Comparison of ENCODE assay signal across 14 cellular contexts in genomic region chr4:88335092-88335665, GRCh38. TPM values are rescaled to one million over a fixed set of nuclear protein-coding genes. Genes with fewer than 3 reads are reported as not detected.
DNase-seq lines count a peak whose midpoint lies in the region; ATAC-seq and TF ChIP-seq lines count a peak whose summit lies in the region.
"Had no signal": no experiment of that assay in that cellular context is flagged by ENCODE, and none has a peak within 500 bp of the region (broad histone marks: within the 10 kb centered on the region; RNA-seq: fewer than 3 reads in every experiment).

No MANE protein-coding gene starts in this region.

- H3K9me3 ChIP-seq in CD8-positive, alpha-beta T cell (ENCODE audit: low read length) = no peaks in the 10 kb centered on the region

- H3K9me3 Mint-ChIP-seq in CD8-positive, alpha-beta T cell = no peaks in the 10 kb centered on the region
- no peaks in the 10 kb centered on the region for H3K9me3 Mint-ChIP-seq in stimulated activated effector memory CD8-positive, alpha-beta T cell treated with anti-CD3 and anti-CD28 coated beads, Interleukin-12 subunit alpha, Interleukin-12 subunit beta, amount 100 ng/mL, for 72 hours
- no peaks in the 10 kb centered on the region for H3K9me3 Mint-ChIP-seq in T-helper 2 cell treated with Interferon-gamma antibody and Interleukin-4, amounts not matched to agents 5 μg/mL and 100 μg/mL, for 36 hours

- H3K4me3 Mint-ChIP-seq in CD8-positive, alpha-beta T cell = no peak overlapping the region
- H3K4me3 Mint-ChIP-seq in stimulated activated effector memory CD8-positive, alpha-beta T cell treated with anti-CD3 and anti-CD28 coated beads, Interleukin-12 subunit alpha, Interleukin-12 subunit beta, amount 100 ng/mL, for 72 hours = no peak overlapping the region
- H3K4me3 Mint-ChIP-seq in T-helper 2 cell treated with Interferon-gamma antibody and Interleukin-4, amounts not matched to agents 5 μg/mL and 100 μg/mL, for 36 hours = no peak overlapping the region

- ATAC-seq in CD8-positive, alpha-beta T cell = no peak
- no peak for ATAC-seq in stimulated activated effector memory CD8-positive, alpha-beta T cell treated with anti-CD3 and anti-CD28 coated beads, Interleukin-12 subunit alpha, Interleukin-12 subunit beta, amount 100 ng/mL, for 72 hours
- ATAC-seq: GM12878 had no signal

- H3K36me3 ChIP-seq in CD8-positive, alpha-beta T cell (ENCODE audit: insufficient read depth, low read length) = no peaks in the 10 kb centered on the region

- CTCF ChIA-PET in CD8-positive, alpha-beta T cell (lab: Charles Lee) = no interaction called here

- intact Hi-C loops in CD8-positive, alpha-beta T cell (cut with DNase I, micrococcal nuclease) = no loop called here

- DNase-seq in DMS53 (lab: John Stamatoyannopoulos, UW) (peak; percentile 62), NCI-H510A treated with DMSO at 0.1 percent for 48 hours (lab: John Stamatoyannopoulos, UW) (peak; percentile 24), fibroblast of peridontal ligament (ENCODE audit: extremely low read depth) (peak; percentile 15), myocyte (ENCODE audit: low read depth) (peak; percentile 13), MV-4-11 (lab: John Stamatoyannopoulos, UW) (no peak)
- no peak for DNase-seq in CD8-positive, alpha-beta T cell
- no peak for DNase-seq in stimulated activated effector memory CD8-positive, alpha-beta T cell treated with anti-CD3 and anti-CD28 coated beads, Interleukin-12 subunit alpha, Interleukin-12 subunit beta, amount 100 ng/mL, for 72 hours (ENCODE audit: low spot score in 2 of 2)
- DNase-seq in T-helper 2 cell treated with Interferon-gamma antibody and Interleukin-4, amounts not matched to agents 5 μg/mL and 100 μg/mL, for 36 hours (ENCODE audit: low spot score) = no peak
- DNase-seq: activated CD4-positive, alpha-beta T cell treated with anti-CD3 and anti-CD28 coated beads for 48 hours; DMS 273 treated with DMSO at 0.1 percent for 48 hours; hypothalamus; KBM-7; NCI-H1930 had no signal

- H3K4me1 ChIP-seq in CD8-positive, alpha-beta T cell (ENCODE audit: insufficient read depth, low read length) = no peaks in the 10 kb centered on the region

- no peaks in the 10 kb centered on the region for H3K27me3 ChIP-seq in CD8-positive, alpha-beta T cell (ENCODE audit: insufficient read depth, low read length)

- POLR2A ChIA-PET in CD8-positive, alpha-beta T cell (lab: Charles Lee) = no interaction called here

- no peaks in the 10 kb centered on the region for H3K36me3 Mint-ChIP-seq in CD8-positive, alpha-beta T cell
- H3K36me3 Mint-ChIP-seq in stimulated activated effector memory CD8-positive, alpha-beta T cell treated with anti-CD3 and anti-CD28 coated beads, Interleukin-12 subunit alpha, Interleukin-12 subunit beta, amount 100 ng/mL, for 72 hours = no peaks in the 10 kb centered on the region
- no peaks in the 10 kb centered on the region for H3K36me3 Mint-ChIP-seq in T-helper 2 cell treated with Interferon-gamma antibody and Interleukin-4, amounts not matched to agents 5 μg/mL and 100 μg/mL, for 36 hours (ENCODE audit: low read depth)

- peaks cover 2% of the 10 kb centered on the region for H3K4me1 Mint-ChIP-seq in CD8-positive, alpha-beta T cell (ENCODE audit: low read depth)
- peaks cover 8% of the 10 kb centered on the region for H3K4me1 Mint-ChIP-seq in stimulated activated effector memory CD8-positive, alpha-beta T cell treated with anti-CD3 and anti-CD28 coated beads, Interleukin-12 subunit alpha, Interleukin-12 subunit beta, amount 100 ng/mL, for 72 hours
- H3K4me1 Mint-ChIP-seq in T-helper 2 cell treated with Interferon-gamma antibody and Interleukin-4, amounts not matched to agents 5 μg/mL and 100 μg/mL, for 36 hours (ENCODE audit: low read depth) = peaks cover 6% of the 10 kb centered on the region

- no peak overlapping the region for H3K27ac Mint-ChIP-seq in CD8-positive, alpha-beta T cell
- no peak overlapping the region for H3K27ac Mint-ChIP-seq in stimulated activated effector memory CD8-positive, alpha-beta T cell treated with anti-CD3 and anti-CD28 coated beads, Interleukin-12 subunit alpha, Interleukin-12 subunit beta, amount 100 ng/mL, for 72 hours
- H3K27ac Mint-ChIP-seq in T-helper 2 cell treated with Interferon-gamma antibody and Interleukin-4, amounts not matched to agents 5 μg/mL and 100 μg/mL, for 36 hours = no peak overlapping the region

- H3K4me3 ChIP-seq in CD8-positive, alpha-beta T cell (ENCODE audit: low read depth, low read length) = no peak overlapping the region
- H3K4me3 ChIP-seq: GM12878 had no signal

- TF ChIP-seq CTCF in CD8-positive, alpha-beta T cell (IDR thresholded peaks at IDR 0.05) = no peak

- H3K27me3 Mint-ChIP-seq in CD8-positive, alpha-beta T cell (ENCODE audit: low read depth) = peaks cover 4% of the 10 kb centered on the region
- peaks cover 2% of the 10 kb centered on the region for H3K27me3 Mint-ChIP-seq in T-helper 2 cell treated with Interferon-gamma antibody and Interleukin-4, amounts not matched to agents 5 μg/mL and 100 μg/mL, for 36 hours (ENCODE audit: low read depth)

- no peak overlapping the region for H3K27ac ChIP-seq in CD8-positive, alpha-beta T cell (ENCODE audit: low read depth, low read length)

RNA-seq across cellular contexts. Expression of gene HERC6, which starts 43.5 kb away (rescaled TPM):
- 9.1 and 11.7 TPM in 2 replicates for total RNA-seq in myocyte
- polyA plus RNA-seq in myocyte (2012) = 1.9 TPM
- 1 to 10 TPM; 8.2 TPM for total RNA-seq in CD8-positive, alpha-beta T cell

RNA-seq across cellular contexts. Expression of gene PPM1K, which starts 50.8 kb away (rescaled TPM):
- total RNA-seq in myocyte = 45.9 and 49.2 TPM in 2 replicates
- 12.3 TPM for polyA plus RNA-seq in myocyte (2012)
- total RNA-seq in CD8-positive, alpha-beta T cell = 10 to 100 TPM; 59.8 to 61.0 TPM

Comparison
In these comparisons a context has a peak if more than half of its experiments do, and no peak if none do; other contexts are left out.
1. DNase-seq: peak in DMS53 (single experiment), NCI-H510A treated with DMSO at 0.1 percent for 48 hours (single experiment), fibroblast of peridontal ligament (single experiment) and myocyte (single experiment); none in MV-4-11 (single experiment), CD8-positive, alpha-beta T cell (0 of 7), stimulated activated effector memory CD8-positive, alpha-beta T cell treated with anti-CD3 and anti-CD28 coated beads, Interleukin-12 subunit alpha, Interleukin-12 subunit beta, amount 100 ng/mL, for 72 hours (0 of 2) and T-helper 2 cell treated with Interferon-gamma antibody and Interleukin-4, amounts not matched to agents 5 μg/mL and 100 μg/mL, for 36 hours (single experiment).